Comparison of ENCODE assay signal across 23 cellular contexts in the genomic region with DNA sequence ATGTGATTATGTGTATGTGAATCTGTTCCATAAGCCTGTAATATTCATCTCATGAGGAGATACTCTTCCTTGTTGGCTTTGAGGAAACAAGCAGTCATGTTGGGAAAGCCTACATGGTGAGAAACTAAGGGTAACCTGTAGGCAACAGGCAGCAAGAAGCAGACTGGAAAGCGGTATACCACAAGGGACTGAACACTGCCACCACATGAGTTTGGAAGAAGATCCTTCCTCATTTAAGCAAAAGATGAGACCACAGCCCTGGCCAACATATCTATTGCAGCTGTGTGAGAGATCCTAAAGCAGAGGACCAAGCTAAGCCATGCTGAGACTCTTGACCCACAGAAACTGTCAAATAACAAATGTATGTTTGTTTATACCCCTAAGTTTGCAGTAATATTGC.
"Had no signal": no experiment of that assay in that cellular context is flagged by ENCODE, and none has a peak within 500 bp of the region (broad histone marks: within the 10 kb centered on the region; RNA-seq: fewer than 3 reads in every experiment).

No MANE protein-coding gene starts in this region.

- H3K9me3 ChIP-seq: Peyer's patch had no signal

- H3K27me3 ChIP-seq: breast epithelium, Peyer's patch had no signal

- DNase-seq: activated CD4-positive, alpha-beta T cell treated with anti-CD3 and anti-CD28 coated beads for 4 hours; activated CD8-positive, alpha-beta memory T cell treated with anti-CD3 and anti-CD28 coated beads, Interleukin-2, amount 50 U/mL, for 4 hours; activated CD8-positive, alpha-beta T cell treated with anti-CD3 and anti-CD28 coated beads for 36 hours; activated gamma-delta T cell treated with Interleukin-2 at 50 U/mL for 16 hours; activated naive CD4-positive, alpha-beta T cell treated with anti-CD3 and anti-CD28 coated beads, Interleukin-2, amount 10 ng/mL, durations not matched to agents 7 days and 5 days; activated naive CD8-positive, alpha-beta T cell treated with anti-CD3 and anti-CD28 coated beads for 36 hours; activated T-cell treated with anti-CD3 and anti-CD28 coated beads, Interleukin-2, amount 50 U/mL, for 72 hours; anterior cingulate cortex; caudate nucleus; NCI-H1105 treated with DMSO at 0.1 percent for 48 hours; NCI-H1436 treated with DMSO at 0.1 percent for 48 hours; NCI-H187 treated with DMSO at 0.1 percent for 48 hours; NCI-H2081 treated with DMSO at 0.1 percent for 48 hours; NCI-H2227 treated with DMSO at 0.1 percent for 48 hours; NK-92 treated with Interleukin-12 subunit alpha and Interleukin-12 subunit beta, amount 100 ng/mL, for 24 hours; Peyer's patch; Right ventricle myocardium superior; T-helper 1 cell; WERI-Rb-1 had no signal

- H3K4me3 ChIP-seq: breast epithelium, coronary artery, Peyer's patch had no signal

- H3K4me1 ChIP-seq: breast epithelium, Peyer's patch had no signal

- H3K27ac ChIP-seq: breast epithelium, coronary artery, Peyer's patch, RWPE1, WERI-Rb-1 had no signal

- H3K36me3 ChIP-seq: breast epithelium, Peyer's patch, WERI-Rb-1 had no signal

- ATAC-seq: activated CD4-positive, CD25-positive, alpha-beta regulatory T cell treated with anti-CD3 and anti-CD28 coated beads, Interleukin-2, amount 50 U/mL, for 24 hours; activated CD8-positive, alpha-beta T cell treated with anti-CD3 and anti-CD28 coated beads for 36 hours; activated T-cell treated with anti-CD3 and anti-CD28 coated beads, Interleukin-2, amount 50 U/mL, for 72 hours had no signal
